8 cellular contexts compared by ENCODE assay signal in the genomic region with DNA sequence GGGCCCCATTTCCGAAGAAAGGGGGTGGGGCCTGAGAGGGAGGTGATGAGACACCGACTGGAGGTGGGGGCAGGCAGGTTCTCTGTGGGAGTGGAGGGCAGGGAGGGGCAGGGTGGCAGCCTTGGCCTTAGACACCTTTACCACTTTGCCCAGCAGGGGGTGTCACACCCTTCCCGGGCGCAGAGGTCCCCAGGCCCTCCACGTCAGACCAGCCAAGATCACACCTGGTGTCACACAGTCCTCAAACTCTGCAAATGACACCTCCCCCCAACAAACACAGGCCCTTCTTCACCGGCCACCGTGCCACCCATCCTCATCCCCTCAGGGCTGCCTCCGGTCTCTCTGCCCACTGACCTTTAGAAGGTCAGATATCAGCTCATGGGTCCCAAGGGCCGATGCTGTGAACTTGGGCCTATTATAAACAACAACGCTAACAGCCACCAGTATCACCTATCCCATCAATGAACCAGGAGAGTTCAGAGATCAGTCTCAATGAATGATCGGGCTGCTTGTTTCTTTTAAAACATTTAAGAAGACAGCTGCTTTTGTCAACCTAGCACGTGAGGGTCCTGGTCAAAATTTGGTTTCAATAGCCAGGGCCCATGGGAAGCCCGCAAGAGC.
DNase-seq lines count a peak whose midpoint lies in the region; ATAC-seq, FAIRE-seq and TF ChIP-seq lines count a peak whose summit lies in the region.

No MANE protein-coding gene starts in this region.

- H3K36me3 ChIP-seq in left ventricle myocardium inferior: no peaks in the 10 kb centered on the region

- peak; percentile 68 for TF ChIP-seq CTCF in GM13976 (IDR thresholded peaks at IDR 0.05; ENCODE audit: borderline replicate concordance, control extremely low read depth, extremely low read depth, insufficient read depth, missing control alignments)
- peak; percentile 51 for TF ChIP-seq CTCF in left ventricle myocardium inferior (IDR thresholded peaks at IDR 0.05; ENCODE audit: borderline replicate concordance)

- intact Hi-C loops in left ventricle myocardium inferior (cut with micrococcal nuclease): no loop called here

- in situ Hi-C loops in GM13976 (cut with MboI; ENCODE audit: low sequenced_read_pairs, unreplicated experiment): no loop called here

- ATAC-seq in GM21737 (IDR thresholded peaks at IDR 0.05; ENCODE audit: unreplicated experiment): no peak

- TF ChIP-seq POLR2A in H54 (IDR thresholded peaks at IDR 0.05; ENCODE audit: low read depth, low read length): no peak

- H3K9me3 ChIP-seq in left ventricle myocardium inferior (replicated peaks): no peaks in the 10 kb centered on the region

- peak; percentile 82 for DNase-seq in GM13976 (ENCODE audit: low spot score)
- DNase-seq in NCI-H526 treated with DMSO at 0.1 percent for 48 hours (lab: John Stamatoyannopoulos, UW): peak; percentile 55
- DNase-seq in activated T-cell treated with anti-CD3 and anti-CD28 coated beads, Interleukin-2, amount 50 U/mL, for 1 hour: peak; percentile 70
- no peak for DNase-seq in left ventricle myocardium inferior
- DNase-seq in stimulated activated CD4-positive, alpha-beta T cell treated with anti-CD3 and anti-CD28 coated beads, Interleukin-2, amount 100 ng/mL, for 48 hours: peak; percentile 60 to 72
- DNase-seq in H54 (ENCODE audit: insufficient read length, low spot score): no peak
- DNase-seq in midbrain (lab: John Stamatoyannopoulos, UW): no peak

- no peak for FAIRE-seq in H54 (lab: Jason Lieb, UNC)

- H3K27ac ChIP-seq in left ventricle myocardium inferior (replicated peaks): peak overlapping the region; percentile 84

- H3K4me3 ChIP-seq in left ventricle myocardium inferior: peak overlapping the region; percentile 79

- peaks cover 88% of the 10 kb centered on the region for H3K4me1 ChIP-seq in left ventricle myocardium inferior

- H3K27me3 ChIP-seq in left ventricle myocardium inferior (ENCODE audit: low read depth): no peaks in the 10 kb centered on the region

Comparison
In these comparisons a context has a peak if more than half of its experiments do, and no peak if none do; other contexts are left out.
1. DNase-seq: peak in GM13976 (single experiment), NCI-H526 treated with DMSO at 0.1 percent for 48 hours (single experiment), activated T-cell treated with anti-CD3 and anti-CD28 coated beads, Interleukin-2, amount 50 U/mL, for 1 hour (single experiment) and stimulated activated CD4-positive, alpha-beta T cell treated with anti-CD3 and anti-CD28 coated beads, Interleukin-2, amount 100 ng/mL, for 48 hours (2 of 2); none in left ventricle myocardium inferior (single experiment), H54 (single experiment) and midbrain (single experiment).